Comparison of ENCODE assay signal across 21 cellular contexts in the genomic region with DNA sequence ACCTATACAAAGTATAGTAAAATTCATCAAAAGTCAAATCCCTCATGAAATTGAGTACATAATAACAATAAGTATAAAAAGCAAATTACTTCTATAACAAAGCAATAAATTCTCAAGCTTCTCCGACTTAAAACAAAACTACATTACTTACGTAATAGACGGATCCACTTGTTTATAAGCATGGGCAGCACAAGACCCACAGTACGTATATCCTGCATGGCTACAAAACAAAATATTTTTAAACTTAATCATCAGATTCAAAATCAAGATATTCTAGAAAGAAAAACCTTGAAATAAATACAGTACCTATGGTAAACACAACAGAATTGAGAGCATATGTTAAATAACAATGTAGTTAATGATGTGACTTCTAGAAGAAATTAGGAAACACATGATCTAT.
"Had no signal": no experiment of that assay in that cellular context is flagged by ENCODE, and none has a peak within 500 bp of the region (broad histone marks: within the 10 kb centered on the region; RNA-seq: fewer than 3 reads in every experiment).

No MANE protein-coding gene starts in this region.

- FAIRE-seq: urothelium cell line had no signal

- DNase-seq: activated CD4-positive, alpha-beta T cell treated with anti-CD3 and anti-CD28 coated beads, Interleukin-2, amount 10 ng/mL, durations not matched to agents 7 days and 5 days; activated CD4-positive, CD25-positive, alpha-beta regulatory T cell treated with anti-CD3 and anti-CD28 coated beads, Interleukin-2, amount 50 U/mL, for 72 hours; activated CD8-positive, alpha-beta T cell treated with anti-CD3 and anti-CD28 coated beads for 36 hours; activated gamma-delta T cell; activated naive CD4-positive, alpha-beta T cell treated with anti-CD3 and anti-CD28 coated beads, Interleukin-2, amount 50 U/mL, for 16 hours; activated naive CD8-positive, alpha-beta T cell treated with anti-CD3 and anti-CD28 coated beads, Interleukin-2, amount 50 U/mL, for 24 hours; anterior cingulate cortex; body of pancreas; effector memory CD4-positive, alpha-beta T cell; glutamatergic neuron; hippocampal formation; left ventricle myocardium superior; mammary epithelial cell; midbrain; ovary; right cardiac atrium; stimulated activated CD4-positive, alpha-beta T cell treated with anti-CD3 and anti-CD28 coated beads, Interleukin-12 subunit alpha, Interleukin-12 subunit beta, amount 100 ng/mL, for 4 hours; stimulated activated CD4-positive, alpha-beta T cell treated with anti-CD3 and anti-CD28 coated beads, Interleukin-4, amount 100 ng/mL, for 4 hours; tibial artery; WERI-Rb-1 had no signal

- ATAC-seq: activated CD8-positive, alpha-beta T cell treated with anti-CD3 and anti-CD28 coated beads for 36 hours; activated naive CD8-positive, alpha-beta T cell treated with anti-CD3 and anti-CD28 coated beads, Interleukin-2, amount 50 U/mL, for 24 hours; body of pancreas; left ventricle myocardium superior; right cardiac atrium had no signal
